18 cellular contexts compared by ENCODE assay signal in genomic region chrX:49710744-49711319, GRCh38. TPM values are rescaled to one million over a fixed set of nuclear protein-coding genes. Genes with fewer than 3 reads are reported as not detected.
A peak's percentile ranks its signal among the peaks of the same experiment; 100 is the strongest.
DNase-seq lines count a peak whose midpoint lies in the region; ATAC-seq and TF ChIP-seq lines count a peak whose summit lies in the region.
"Had no signal": no experiment of that assay in that cellular context is flagged by ENCODE, and none has a peak within 500 bp of the region (broad histone marks: within the 10 kb centered on the region; RNA-seq: fewer than 3 reads in every experiment).

No MANE protein-coding gene starts in this region.

- no peaks in the 10 kb centered on the region for H3K27me3 ChIP-seq in foreskin keratinocyte
- H3K27me3 ChIP-seq in naive thymus-derived CD4-positive, alpha-beta T cell (ENCODE audit: control insufficient read depth in 2 of 2, insufficient read depth in 2 of 2, low read length in 2 of 2): no peaks in the 10 kb centered on the region
- H3K27me3 ChIP-seq: BE2C had no signal

- in situ Hi-C loops in SK-MEL-5 (cut with HindIII; ENCODE audit: low pct_unique_long_range_greater_than_20kb, low sequenced_read_pairs): no loop called here

- H3K4me3 Mint-ChIP-seq in nephron: no peak overlapping the region
- no peak overlapping the region for H3K4me3 Mint-ChIP-seq in naive thymus-derived CD4-positive, alpha-beta T cell
- H3K4me3 Mint-ChIP-seq: CD4-positive, alpha-beta memory T cell; T-cell had no signal

- H3K9me3 Mint-ChIP-seq in nephron: peaks cover 7% of the 10 kb centered on the region
- no peaks in the 10 kb centered on the region for H3K9me3 Mint-ChIP-seq in naive thymus-derived CD4-positive, alpha-beta T cell
- H3K9me3 Mint-ChIP-seq: CD4-positive, alpha-beta memory T cell; T-cell had no signal

- peaks cover 12% of the 10 kb centered on the region for H3K4me1 Mint-ChIP-seq in nephron
- H3K4me1 Mint-ChIP-seq in naive thymus-derived CD4-positive, alpha-beta T cell: no peaks in the 10 kb centered on the region
- H3K4me1 Mint-ChIP-seq: CD4-positive, alpha-beta memory T cell; T-cell had no signal

- H3K36me3 Mint-ChIP-seq in nephron (ENCODE audit: low read depth): no peaks in the 10 kb centered on the region
- no peaks in the 10 kb centered on the region for H3K36me3 Mint-ChIP-seq in naive thymus-derived CD4-positive, alpha-beta T cell
- H3K36me3 Mint-ChIP-seq: CD4-positive, alpha-beta memory T cell; T-cell had no signal

- ATAC-seq in HG03521 (IDR thresholded peaks at IDR 0.05; ENCODE audit: unreplicated experiment) (no peak), foreskin keratinocyte (no peak)
- no peak for ATAC-seq in naive thymus-derived CD4-positive, alpha-beta T cell
- ATAC-seq: K562, PC-3, T-cell had no signal

- POLR2A ChIA-PET in naive thymus-derived CD4-positive, alpha-beta T cell (lab: Charles Lee): no interaction called here

- H3K27ac ChIP-seq in foreskin keratinocyte: no peak overlapping the region
- H3K27ac ChIP-seq in naive thymus-derived CD4-positive, alpha-beta T cell (ENCODE audit: low read depth, low read length): no peak overlapping the region

- H3K27ac Mint-ChIP-seq in nephron: peak overlapping the region; percentile 16 to 95 (median 93)
- H3K27ac Mint-ChIP-seq in naive thymus-derived CD4-positive, alpha-beta T cell: no peak overlapping the region
- H3K27ac Mint-ChIP-seq: CD4-positive, alpha-beta memory T cell; T-cell had no signal

- TF ChIP-seq CTCF in nephron (IDR thresholded peaks at IDR 0.05; ENCODE audit: unreplicated experiment in 3 of 3) (no peak), foreskin keratinocyte (conservative IDR thresholded peaks at IDR 0.05) (no peak)

- intact Hi-C loops in naive thymus-derived CD4-positive, alpha-beta T cell (cut with micrococcal nuclease): no loop called here

- H3K36me3 ChIP-seq in naive thymus-derived CD4-positive, alpha-beta T cell (ENCODE audit: control insufficient read depth in 2 of 3, insufficient read depth in 3 of 3, low read length in 3 of 3): no peaks in the 10 kb centered on the region
- H3K36me3 ChIP-seq: BE2C had no signal

- no peak overlapping the region for H3K4me3 ChIP-seq in naive thymus-derived CD4-positive, alpha-beta T cell (ENCODE audit: low read length)
- H3K4me3 ChIP-seq: K562 had no signal

- CTCF ChIA-PET in naive thymus-derived CD4-positive, alpha-beta T cell (lab: Charles Lee): no interaction called here

- H3K9me3 ChIP-seq in naive thymus-derived CD4-positive, alpha-beta T cell (ENCODE audit: control insufficient read depth in 2 of 3, low read length in 3 of 3): no peaks in the 10 kb centered on the region
- H3K9me3 ChIP-seq: BE2C had no signal

- H3K4me1 ChIP-seq in foreskin keratinocyte: no peaks in the 10 kb centered on the region
- H3K4me1 ChIP-seq in naive thymus-derived CD4-positive, alpha-beta T cell (ENCODE audit: control insufficient read depth in 2 of 2, insufficient read depth in 2 of 2, low read length in 2 of 2): no peaks in the 10 kb centered on the region
- H3K4me1 ChIP-seq: BE2C had no signal

- peak; percentile 5 for DNase-seq in DMS53 (lab: John Stamatoyannopoulos, UW)
- DNase-seq in ELF-1 (ENCODE audit: low read depth, low spot score): peak; percentile 62
- DNase-seq in SK-MEL-5 (ENCODE audit: low read depth, low spot score): peak; percentile 32
- no peak for DNase-seq in foreskin keratinocyte
- DNase-seq in naive thymus-derived CD4-positive, alpha-beta T cell: no peak
- DNase-seq in NCI-H2227 (lab: John Stamatoyannopoulos, UW; ENCODE audit: unreplicated experiment): no peak
- DNase-seq: BE2C; CD4-positive, alpha-beta memory T cell; H7; NCI-H187; NCI-H510A treated with DMSO at 0.1 percent for 48 hours; PC-3; T-cell had no signal

- no peaks in the 10 kb centered on the region for H3K27me3 Mint-ChIP-seq in nephron (ENCODE audit: low read depth)
- H3K27me3 Mint-ChIP-seq in naive thymus-derived CD4-positive, alpha-beta T cell: peaks cover 0 to 16% (median 0%) of the 10 kb centered on the region in 5 donors

RNA-seq across cellular contexts. Expression of gene PAGE1, which starts 15.0 kb away (rescaled TPM):
- total RNA-seq in SK-MEL-5 (2014; rRNA removed; shearing (Covaris generic)): 0.27 TPM in 1 of 2 replicates, not detected in the other
- not detected in 2 replicates for polyA plus RNA-seq in SK-MEL-5 (2015; cell fraction: cytosol; rRNA removed)
- polyA plus RNA-seq in SK-MEL-5 (2015; cell fraction: nucleus; rRNA removed): not detected in 2 replicates
- total RNA-seq in foreskin keratinocyte: not detected in 2 replicates
- polyA plus RNA-seq in foreskin keratinocyte: not detected in 2 replicates
- not detected for total RNA-seq in naive thymus-derived CD4-positive, alpha-beta T cell
- not detected for polyA plus RNA-seq in naive thymus-derived CD4-positive, alpha-beta T cell
- total RNA-seq: CD4-positive, alpha-beta memory T cell; H7; HT-29; T-cell had no signal
- polyA plus RNA-seq: AG04450; CD4-positive, alpha-beta memory T cell had no signal

Comparison
In these comparisons a context has a peak if more than half of its experiments do, and no peak if none do; other contexts are left out.
1. DNase-seq: peak in DMS53 (single experiment), ELF-1 (single experiment) and SK-MEL-5 (single experiment); none in foreskin keratinocyte (0 of 2), naive thymus-derived CD4-positive, alpha-beta T cell (0 of 9) and NCI-H2227 (single experiment).
2. H3K27ac Mint-ChIP-seq: peak in nephron (3 of 3); none in naive thymus-derived CD4-positive, alpha-beta T cell (0 of 9).